ENCODE assay signal across 23 cellular contexts in the genomic region with DNA sequence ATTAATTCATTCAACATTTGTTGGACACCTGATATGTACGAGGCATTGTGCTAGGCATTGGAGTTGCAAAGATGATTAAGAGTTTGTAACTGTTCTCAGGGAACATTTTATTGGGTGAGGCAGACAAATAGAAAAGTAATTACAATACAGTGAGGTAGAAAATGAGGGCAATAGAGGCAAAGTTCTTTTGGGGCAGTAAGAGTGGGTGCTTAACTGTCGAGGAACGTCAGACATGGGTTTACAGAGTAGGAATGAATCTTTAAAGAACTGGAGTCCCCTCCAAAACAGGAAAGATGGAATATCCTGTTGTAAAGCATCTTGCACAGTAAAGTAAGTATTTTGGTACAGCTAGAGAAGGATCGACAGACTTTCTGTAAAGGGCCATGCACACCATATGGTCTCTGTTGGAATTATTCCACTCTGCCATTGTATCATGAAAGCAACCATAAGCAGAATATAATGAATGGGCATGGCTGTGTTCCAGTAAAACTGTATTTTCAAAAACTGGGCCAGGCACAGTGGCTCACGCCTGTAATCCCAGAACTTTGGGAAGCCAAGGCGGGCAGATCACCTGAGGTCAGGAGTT. TPM values are rescaled to one million over a fixed set of nuclear protein-coding genes. Genes with fewer than 3 reads are reported as not detected.
DNase-seq lines count a peak whose midpoint lies in the region; ATAC-seq lines count a peak whose summit lies in the region.
"Had no signal": no experiment of that assay in that cellular context is flagged by ENCODE, and none has a peak within 500 bp of the region (broad histone marks: within the 10 kb centered on the region; RNA-seq: fewer than 3 reads in every experiment).

No MANE protein-coding gene starts in this region.

- no peaks in the 10 kb centered on the region for H3K9me3 ChIP-seq in T-helper 17 cell (ENCODE audit: control insufficient read depth, low read length, poor library complexity, severe bottlenecking)
- H3K9me3 ChIP-seq: body of pancreas, esophagus squamous epithelium, Peyer's patch, suprapubic skin had no signal

- no peaks in the 10 kb centered on the region for H3K27me3 Mint-ChIP-seq in activated naive CD4-positive, alpha-beta T cell treated with anti-CD3 and anti-CD28 coated beads, Interleukin-2, amount 50 U/mL, for 24 hours
- H3K27me3 Mint-ChIP-seq in T-helper 17 cell: no peaks in the 10 kb centered on the region
- H3K27me3 Mint-ChIP-seq in naive thymus-derived CD8-positive, alpha-beta T cell: no peaks in the 10 kb centered on the region

- H3K4me1 Mint-ChIP-seq in activated naive CD4-positive, alpha-beta T cell treated with anti-CD3 and anti-CD28 coated beads, Interleukin-2, amount 50 U/mL, for 24 hours: peaks cover 82% of the 10 kb centered on the region
- H3K4me1 Mint-ChIP-seq in T-helper 17 cell: peaks cover 73% of the 10 kb centered on the region
- H3K4me1 Mint-ChIP-seq in naive thymus-derived CD8-positive, alpha-beta T cell: peaks cover 45 to 89% (median 82%) of the 10 kb centered on the region in 4 donors

- H3K9me3 Mint-ChIP-seq in activated naive CD4-positive, alpha-beta T cell treated with anti-CD3 and anti-CD28 coated beads, Interleukin-2, amount 50 U/mL, for 24 hours: no peaks in the 10 kb centered on the region
- H3K9me3 Mint-ChIP-seq in activated naive CD4-positive, alpha-beta T cell treated with anti-CD3 and anti-CD28 coated beads, Interleukin-2, amount 50 U/mL, for 72 hours: peaks cover 6% of the 10 kb centered on the region in 2 donors
- H3K9me3 Mint-ChIP-seq in naive thymus-derived CD8-positive, alpha-beta T cell: peaks cover 0 to 9% (median 0%) of the 10 kb centered on the region in 9 donors

- H3K27me3 ChIP-seq in H7 (ENCODE audit: control insufficient read depth, insufficient read depth, low read length): no peaks in the 10 kb centered on the region
- H3K27me3 ChIP-seq: BLaER1 treated with 17β-estradiol and CSF1 and Interleukin-3, amounts not matched to agents 10 nM and 100 nM; body of pancreas; esophagus squamous epithelium; hepatocyte; Peyer's patch; suprapubic skin had no signal

- no peak overlapping the region for H3K4me3 Mint-ChIP-seq in activated naive CD4-positive, alpha-beta T cell treated with anti-CD3 and anti-CD28 coated beads, Interleukin-2, amount 50 U/mL, for 24 hours
- peak overlapping the region; percentile 83 for H3K4me3 Mint-ChIP-seq in T-helper 17 cell
- peak overlapping the region in 5 of 10 donors; percentile 4 to 58 (median 24) for H3K4me3 Mint-ChIP-seq in naive thymus-derived CD8-positive, alpha-beta T cell
- H3K4me3 Mint-ChIP-seq: activated T-cell treated with anti-CD3 and anti-CD28 coated beads, Interleukin-2, amount 50 U/mL, for 4 hours; endodermal cell had no signal

- no peaks in the 10 kb centered on the region for H3K36me3 ChIP-seq in H7 (replicated peaks; ENCODE audit: control insufficient read depth, insufficient read depth, low read length)
- H3K36me3 ChIP-seq: suprapubic skin had no signal

- no peak for ATAC-seq in activated naive CD4-positive, alpha-beta T cell treated with anti-CD3 and anti-CD28 coated beads, Interleukin-2, amount 50 U/mL, for 72 hours
- ATAC-seq in T-helper 17 cell: no peak
- no peak for ATAC-seq in naive thymus-derived CD8-positive, alpha-beta T cell
- ATAC-seq: activated T-cell treated with anti-CD3 and anti-CD28 coated beads, Interleukin-2, amount 50 U/mL, for 4 hours; body of pancreas had no signal

- H3K36me3 Mint-ChIP-seq in activated naive CD4-positive, alpha-beta T cell treated with anti-CD3 and anti-CD28 coated beads, Interleukin-2, amount 50 U/mL, for 24 hours: peaks cover 13% of the 10 kb centered on the region
- H3K36me3 Mint-ChIP-seq in activated naive CD4-positive, alpha-beta T cell treated with anti-CD3 and anti-CD28 coated beads, Interleukin-2, amount 50 U/mL, for 72 hours: peaks cover 15 to 33% of the 10 kb centered on the region in 2 donors
- peaks cover 9% of the 10 kb centered on the region for H3K36me3 Mint-ChIP-seq in T-helper 17 cell (ENCODE audit: low read depth)
- peaks cover 10 to 22% (median 14%) of the 10 kb centered on the region in 3 donors for H3K36me3 Mint-ChIP-seq in naive thymus-derived CD8-positive, alpha-beta T cell

- H3K4me3 ChIP-seq in H7 (ENCODE audit: insufficient read depth, low read depth, low read length): no peak overlapping the region
- H3K4me3 ChIP-seq: BLaER1 treated with 17β-estradiol and CSF1 and Interleukin-3, amounts not matched to agents 10 nM and 100 nM; body of pancreas; esophagus squamous epithelium; hepatocyte; Peyer's patch; suprapubic skin had no signal

- POLR2A ChIA-PET in naive thymus-derived CD8-positive, alpha-beta T cell (lab: Charles Lee): interaction anchor here (0.6 to 1.2 kb wide), 6 partner anchors 8 to 96 kb away, joined by 3 to 5 read pairs (median 4); no protein-coding TSS in a partner anchor

- peak overlapping the region; percentile 88 for H3K27ac Mint-ChIP-seq in activated naive CD4-positive, alpha-beta T cell treated with anti-CD3 and anti-CD28 coated beads, Interleukin-2, amount 50 U/mL, for 24 hours
- H3K27ac Mint-ChIP-seq in activated naive CD4-positive, alpha-beta T cell treated with anti-CD3 and anti-CD28 coated beads, Interleukin-2, amount 50 U/mL, for 72 hours: peak overlapping the region in 1 of 2 donors; percentile 84
- H3K27ac Mint-ChIP-seq in T-helper 17 cell: peak overlapping the region; percentile 96
- H3K27ac Mint-ChIP-seq in naive thymus-derived CD8-positive, alpha-beta T cell: peak overlapping the region; percentile 52 to 94 (median 85)
- H3K27ac Mint-ChIP-seq: endodermal cell had no signal

- no peak for DNase-seq in activated naive CD4-positive, alpha-beta T cell treated with anti-CD3 and anti-CD28 coated beads, Interleukin-2, amount 50 U/mL, for 72 hours (ENCODE audit: low spot score in 2 of 2)
- DNase-seq in DMS 273 treated with DMSO at 0.1 percent for 48 hours (lab: John Stamatoyannopoulos, UW): peak; percentile 57
- DNase-seq in T-helper 17 cell: no peak
- DNase-seq in naive thymus-derived CD8-positive, alpha-beta T cell: no peak
- no peak for DNase-seq in dermis blood vessel endothelial cell
- no peak for DNase-seq in H7
- DNase-seq: activated CD8-positive, alpha-beta memory T cell treated with anti-CD3 and anti-CD28 coated beads for 24 hours; activated T-cell treated with anti-CD3 and anti-CD28 coated beads, Interleukin-2, amount 50 U/mL, for 4 hours; body of pancreas; endodermal cell; esophagus squamous epithelium; IMR-90; mesenchymal stem cell; NCI-H1105 treated with DMSO at 0.1 percent for 48 hours; NCI-H2081 treated with DMSO at 0.1 percent for 48 hours; NCI-H510A treated with DMSO at 0.1 percent for 48 hours; Peyer's patch; SIG-M5; SW 1271 had no signal

RNA-seq across cellular contexts. Expression of a gene that starts 9.1 kb away (rescaled TPM):
- total RNA-seq in activated naive CD4-positive, alpha-beta T cell treated with anti-CD3 and anti-CD28 coated beads, Interleukin-2, amount 50 U/mL, for 72 hours: 10 to 100 TPM; 10.7 to 15.7 TPM
- total RNA-seq in T-helper 17 cell (10 to 100 TPM; 25.6 to 37.2 TPM), dermis blood vessel endothelial cell (37.9 and 42.4 TPM in 2 replicates)
- total RNA-seq in naive thymus-derived CD8-positive, alpha-beta T cell: 10 to 100 TPM; 35.1 to 35.5 TPM
- 10 to 100 TPM; 36.5 to 46.8 (median 44.7) TPM for polyA plus RNA-seq in naive thymus-derived CD8-positive, alpha-beta T cell
- total RNA-seq in H7 (2014; rRNA removed; shearing (Covaris generic)): 28.1 and 33.7 TPM in 2 replicates

RNA-seq across cellular contexts. Expression of a gene that starts 58.2 kb away (rescaled TPM):
- 10 to 100 TPM; 37.4 to 64.8 TPM for total RNA-seq in activated naive CD4-positive, alpha-beta T cell treated with anti-CD3 and anti-CD28 coated beads, Interleukin-2, amount 50 U/mL, for 72 hours
- total RNA-seq in T-helper 17 cell (10 to 100 TPM; 81.1 to 94.8 TPM), dermis blood vessel endothelial cell (9.2 and 13.1 TPM in 2 replicates)
- total RNA-seq in naive thymus-derived CD8-positive, alpha-beta T cell: 10 to 100 TPM; 27.0 to 30.4 TPM
- 1 to 10 TPM; 4.5 to 4.7 (median 4.6) TPM for polyA plus RNA-seq in naive thymus-derived CD8-positive, alpha-beta T cell
- 13.6 and 17.2 TPM in 2 replicates for total RNA-seq in H7 (2014; rRNA removed; shearing (Covaris generic))
